ENCODE assay signal across 1 cellular context in genomic region chr9:114893221-114893620, GRCh38.
TF ChIP-seq lines count a peak whose summit lies in the region.

No MANE protein-coding gene starts in this region.

TF ChIP-seq in endothelial cell of umbilical vein, 7 proteins besides CTCF, POLR2A, EP300 and RAD21 (continued from another document):
- no peak for TF ChIP-seq EZH2 (IDR thresholded peaks at IDR 0.05; ENCODE audit: borderline replicate concordance, low read depth, low read length, severe bottlenecking)
